ENCODE assay signal across 18 cellular contexts in genomic region chr14:32697704-32698103, GRCh38.
DNase-seq lines count a peak whose midpoint lies in the region; TF ChIP-seq lines count a peak whose summit lies in the region.
"Had no signal": no experiment of that assay in that cellular context is flagged by ENCODE, and none has a peak within 500 bp of the region (broad histone marks: within the 10 kb centered on the region; RNA-seq: fewer than 3 reads in every experiment).

No MANE protein-coding gene starts in this region.

- H3K4me1 Mint-ChIP-seq in chondrocyte (ENCODE audit: low read depth) = peaks cover 42% of the 10 kb centered on the region
- no peaks in the 10 kb centered on the region for H3K4me1 Mint-ChIP-seq in activated CD4-positive, alpha-beta T cell treated with anti-CD3 and anti-CD28 coated beads, Interleukin-2, amount 10 ng/mL, durations not matched to agents 7 days and 5 days

- TF ChIP-seq CTCF in chondrocyte (IDR thresholded peaks at IDR 0.05) (no peak), GM20000 (IDR thresholded peaks at IDR 0.05; ENCODE audit: extremely low read depth, missing control alignments) (no peak), thyroid gland (IDR thresholded peaks at IDR 0.05) (no peak)

- no peaks in the 10 kb centered on the region for H3K36me3 ChIP-seq in thyroid gland
- H3K36me3 ChIP-seq: lower lobe of right lung, neural progenitor cell, stomach had no signal

- CTCF ChIA-PET in activated CD4-positive, alpha-beta T cell treated with anti-CD3 and anti-CD28 coated beads, Interleukin-2, amount 10 ng/mL, durations not matched to agents 7 days and 5 days (lab: Charles Lee) = no interaction called here

- intact Hi-C loops in thyroid gland (cut with DNase I) = no loop called here

- H3K27ac ChIP-seq in thyroid gland = no peak overlapping the region
- H3K27ac ChIP-seq: epithelial cell of prostate, HL-60, lower lobe of right lung, neural progenitor cell, stomach had no signal

- no peaks in the 10 kb centered on the region for H3K27me3 Mint-ChIP-seq in chondrocyte (ENCODE audit: low read depth)
- H3K27me3 Mint-ChIP-seq in activated CD4-positive, alpha-beta T cell treated with anti-CD3 and anti-CD28 coated beads, Interleukin-2, amount 10 ng/mL, durations not matched to agents 7 days and 5 days = no peaks in the 10 kb centered on the region

- H3K9me3 Mint-ChIP-seq in chondrocyte (ENCODE audit: low read depth) = no peaks in the 10 kb centered on the region
- no peaks in the 10 kb centered on the region for H3K9me3 Mint-ChIP-seq in activated CD4-positive, alpha-beta T cell treated with anti-CD3 and anti-CD28 coated beads, Interleukin-2, amount 10 ng/mL, durations not matched to agents 7 days and 5 days
- H3K9me3 Mint-ChIP-seq: neural progenitor cell had no signal

- WGBS in thyroid gland, 2 donors = 81% methylated on average over 1 of the region's 1 CpG

- POLR2A ChIA-PET in activated CD4-positive, alpha-beta T cell treated with anti-CD3 and anti-CD28 coated beads, Interleukin-2, amount 10 ng/mL, durations not matched to agents 7 days and 5 days (lab: Charles Lee) = no interaction called here

- peaks cover under 1 to 5% of the 10 kb centered on the region in 2 donors for H3K4me1 ChIP-seq in thyroid gland
- H3K4me1 ChIP-seq: lower lobe of right lung had no signal

- H3K4me3 Mint-ChIP-seq in chondrocyte (ENCODE audit: unreplicated experiment) = no peak overlapping the region
- H3K4me3 Mint-ChIP-seq in activated CD4-positive, alpha-beta T cell treated with anti-CD3 and anti-CD28 coated beads, Interleukin-2, amount 10 ng/mL, durations not matched to agents 7 days and 5 days = no peak overlapping the region
- H3K4me3 Mint-ChIP-seq: neural progenitor cell had no signal

- peak overlapping the region; percentile 41 for H3K27ac Mint-ChIP-seq in chondrocyte (ENCODE audit: unreplicated experiment)
- no peak overlapping the region for H3K27ac Mint-ChIP-seq in activated CD4-positive, alpha-beta T cell treated with anti-CD3 and anti-CD28 coated beads, Interleukin-2, amount 10 ng/mL, durations not matched to agents 7 days and 5 days
- H3K27ac Mint-ChIP-seq: neural progenitor cell had no signal

- no peaks in the 10 kb centered on the region for H3K27me3 ChIP-seq in thyroid gland
- H3K27me3 ChIP-seq: neural progenitor cell, stomach had no signal

- H3K4me3 ChIP-seq in thyroid gland (replicated peaks in 1 of 3) = no peak overlapping the region
- H3K4me3 ChIP-seq: lower lobe of right lung, neural progenitor cell, stomach had no signal

- peak; percentile 20 for DNase-seq in AG20443 (ENCODE audit: low spot score)
- peak; percentile 82 for DNase-seq in M059J (ENCODE audit: low read depth)
- no peak for DNase-seq in chondrocyte (ENCODE audit: low spot score)
- DNase-seq in kidney tubule cell (ENCODE audit: low spot score) = peak; percentile 81
- no peak for DNase-seq in activated CD4-positive, alpha-beta T cell treated with anti-CD3 and anti-CD28 coated beads, Interleukin-2, amount 10 ng/mL, durations not matched to agents 7 days and 5 days
- DNase-seq in GM20000 (ENCODE audit: low spot score) = no peak
- DNase-seq in thyroid gland = no peak
- no peak for DNase-seq in amygdala (lab: John Stamatoyannopoulos, UW)
- DNase-seq: activated CD4-positive, alpha-beta T cell treated with anti-CD3 and anti-CD28 coated beads for 1 hour; activated naive CD4-positive, alpha-beta T cell treated with anti-CD3 and anti-CD28 coated beads, Interleukin-2, amount 50 U/mL, for 16 hours; cerebellar nuclear complex; lower lobe of right lung; NCI-H1930; RPMI8226; stomach had no signal

- no peaks in the 10 kb centered on the region for H3K9me3 ChIP-seq in thyroid gland
- H3K9me3 ChIP-seq: lower lobe of right lung, stomach had no signal

- no peaks in the 10 kb centered on the region for H3K36me3 Mint-ChIP-seq in chondrocyte (ENCODE audit: low read depth)
- no peaks in the 10 kb centered on the region for H3K36me3 Mint-ChIP-seq in activated CD4-positive, alpha-beta T cell treated with anti-CD3 and anti-CD28 coated beads, Interleukin-2, amount 10 ng/mL, durations not matched to agents 7 days and 5 days (ENCODE audit: low read depth)
- H3K36me3 Mint-ChIP-seq: neural progenitor cell had no signal

- no peak for TF ChIP-seq POLR2A in thyroid gland (IDR thresholded peaks at IDR 0.05)

Comparison
In these comparisons a context has a peak if more than half of its experiments do, and no peak if none do; other contexts are left out.
1. DNase-seq: peak in AG20443 (single experiment), M059J (single experiment) and kidney tubule cell (single experiment); none in chondrocyte (single experiment), activated CD4-positive, alpha-beta T cell treated with anti-CD3 and anti-CD28 coated beads, Interleukin-2, amount 10 ng/mL, durations not matched to agents 7 days and 5 days (single experiment), GM20000 (single experiment), thyroid gland (0 of 2) and amygdala (0 of 56).